In the genomic region with DNA sequence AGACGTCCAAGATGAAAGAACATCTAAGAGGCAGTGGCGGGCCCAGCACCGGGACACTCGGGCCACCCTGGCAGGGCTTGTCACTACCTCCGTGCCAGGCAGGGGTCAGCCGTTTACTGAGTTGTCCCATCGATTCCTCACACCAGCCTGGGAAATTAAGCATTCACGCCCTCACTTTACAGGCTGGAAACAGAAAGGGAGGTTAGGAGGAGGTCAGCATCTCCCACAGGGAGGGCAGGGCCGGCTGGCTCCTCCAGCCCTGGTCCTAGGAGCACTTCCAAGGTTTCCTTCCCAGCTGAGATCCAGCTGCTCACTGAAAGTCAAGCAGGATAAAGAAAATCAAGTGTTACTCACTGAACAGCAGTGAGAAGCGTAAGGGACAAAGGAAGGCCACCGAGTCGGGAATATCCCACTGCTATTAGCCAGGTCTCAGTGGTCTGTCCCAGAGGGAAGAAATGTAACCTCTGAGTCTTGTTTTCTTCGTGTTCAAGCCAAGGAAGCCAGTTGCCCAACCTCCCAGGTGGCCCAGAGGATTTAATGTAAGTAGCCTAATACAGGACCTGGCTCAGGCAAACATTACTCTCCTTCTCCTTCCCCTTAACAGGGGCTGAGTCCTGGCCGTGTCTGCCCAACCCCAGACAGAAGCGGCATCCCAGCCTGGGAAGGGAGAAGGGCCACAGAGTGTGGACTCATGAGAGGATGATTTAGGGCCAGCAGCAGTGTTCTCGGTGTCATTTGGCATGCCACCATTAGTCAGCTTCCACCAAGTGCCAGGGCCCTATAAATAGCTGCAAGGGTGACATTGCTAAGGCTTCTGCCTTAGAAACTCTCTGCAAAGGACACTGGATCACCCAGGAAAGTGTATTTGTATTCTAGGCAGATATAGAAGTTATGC, we compare ENCODE assay signal across 21 cellular contexts.
DNase-seq lines count a peak whose midpoint lies in the region; ATAC-seq, FAIRE-seq and TF ChIP-seq lines count a peak whose summit lies in the region.
"Had no signal": no experiment of that assay in that cellular context is flagged by ENCODE, and none has a peak within 500 bp of the region (broad histone marks: within the 10 kb centered on the region; RNA-seq: fewer than 3 reads in every experiment).

No MANE protein-coding gene starts in this region.

- intact Hi-C loops in gastrocnemius medialis (cut with DNase I; ENCODE audit: low total_unique reads): loop anchor here (1.0 to 5.0 kb wide), 3 partner anchors 19 to 203 kb away; partner anchors contain the start of gene GALNT2

- H2BK5ac ChIP-seq in H1 (ENCODE audit: low read depth, low read length): no peak overlapping the region

- H3K4ac ChIP-seq in H1 (replicated peaks; ENCODE audit: insufficient read length, low read depth, low read length): peak overlapping the region; percentile 54

- FAIRE-seq in H1 (lab: Jason Lieb, UNC) (no peak), D721Med (lab: Jason Lieb, UNC) (no peak)
- FAIRE-seq: A204.1, astrocyte, colon, endometrium, TTC549 had no signal

- peak overlapping the region; percentile 31 for H4K91ac ChIP-seq in H1 (replicated peaks; ENCODE audit: insufficient read length, low read length)

- H3K14ac ChIP-seq in H1 (ENCODE audit: insufficient read length): no peak overlapping the region

- H4K20me1 ChIP-seq in H1 (replicated peaks in 1 of 2; ENCODE audit: control insufficient read depth in 1 of 2, insufficient read depth in 2 of 2, low read length in 2 of 2): no peaks in the 10 kb centered on the region

- 87% methylated on average over 16 of the region's 16 CpGs; no CpG with 5 or more reads in 1 of the 2 experiments for WGBS in H1 (ENCODE audit: extremely low coverage in 1 of 2, insufficient coverage in 1 of 2, insufficient read length in 1 of 2, insufficient replicate concordance in 2 of 2, low coverage in 1 of 2, low lambda C conversion rate in 2 of 2, missing lambda C conversion rate in 1 of 2), 2 experiments

- H2BK120ac ChIP-seq in H1 (replicated peaks; ENCODE audit: low read depth, low read length): no peak overlapping the region

- POLR2A ChIA-PET in H1 (lab: Charles Lee; ENCODE audit: partially characterized antibody): no interaction called here

- H3K23me2 ChIP-seq in H1 (ENCODE audit: low read depth, low read length): no peaks in the 10 kb centered on the region

- no peak overlapping the region for H3K9ac ChIP-seq in H1 (replicated peaks in 1 of 4; ENCODE audit: extremely low read depth in 1 of 4, low read depth in 3 of 4, low read length in 3 of 4)

- H3K27ac ChIP-seq in H1 (ENCODE audit: low read depth, low read length): no peak overlapping the region
- H3K27ac ChIP-seq in gastrocnemius medialis: peak overlapping the region; percentile 86 to 96 (median 93)
- H3K27ac ChIP-seq: skin epidermis, upper lobe of left lung had no signal

- TF ChIP-seq POLR2A in H1 (IDR thresholded peaks at IDR 0.05; ENCODE audit: control extremely low read depth in 1 of 2, low read depth in 2 of 2, low read length in 2 of 2): no peak
- TF ChIP-seq POLR2A in gastrocnemius medialis (IDR thresholded peaks at IDR 0.05): peak; percentile 57 to 64

- TF ChIP-seq RAD21 in H1 (IDR thresholded peaks at IDR 0.05 in 1 of 2, conservative IDR thresholded peaks at IDR 0.05 in 1 of 2; ENCODE audit: low read depth in 2 of 2, low read length in 2 of 2): no peak

- H2BK15ac ChIP-seq in H1 (ENCODE audit: low read length): no peak overlapping the region

- H3K36me3 ChIP-seq in H1 (ENCODE audit: control insufficient read depth in 2 of 4, insufficient read depth in 4 of 4, low read length in 3 of 4): no peaks in the 10 kb centered on the region
- no peaks in the 10 kb centered on the region for H3K36me3 ChIP-seq in gastrocnemius medialis
- H3K36me3 ChIP-seq: upper lobe of left lung had no signal

- H4K8ac ChIP-seq in H1 (ENCODE audit: extremely low read depth, insufficient read depth, low read length): no peak overlapping the region; the same call in 1 of the 2 replicates

- TF ChIP-seq EP300 in H1 (IDR thresholded peaks at IDR 0.05; ENCODE audit: borderline replicate concordance in 1 of 2, low read depth in 2 of 2, low read length in 2 of 2): no peak

- no peak overlapping the region for H3K4me2 ChIP-seq in H1 (ENCODE audit: insufficient read depth in 1 of 2, low read depth in 2 of 2, low read length in 2 of 2)

- DNase-seq in A172 (ENCODE audit: low spot score) (peak; percentile 44), H1 (ENCODE audit: low read depth in 1 of 2, low spot score in 2 of 2) (no peak), medulla oblongata (ENCODE audit: extremely low spot score) (peak; percentile 70), gastrocnemius medialis (peak; percentile 88 to 93), D721Med (ENCODE audit: insufficient read length, low spot score) (no peak), foreskin melanocyte (no peak)
- DNase-seq: activated naive CD4-positive, alpha-beta T cell treated with anti-CD3 and anti-CD28 coated beads, Interleukin-2, amount 50 U/mL, for 16 hours; activated T-cell treated with anti-CD3 and anti-CD28 coated beads, Interleukin-2, amount 50 U/mL, for 72 hours; Caco-2; NCI-H1436; stimulated activated CD4-positive, alpha-beta T cell treated with anti-CD3 and anti-CD28 coated beads, Interleukin-2, amount 100 ng/mL, for 24 hours; stimulated activated naive CD4-positive, alpha-beta T cell treated with Interleukin-2 at 50 U/mL for 16 hours had no signal

- ATAC-seq in gastrocnemius medialis: peak; percentile 93 to 96
- no peak for ATAC-seq in HG03571 (IDR thresholded peaks at IDR 0.05; ENCODE audit: unreplicated experiment)
- no peak for ATAC-seq in GM19455 (IDR thresholded peaks at IDR 0.05; ENCODE audit: unreplicated experiment)
- ATAC-seq: activated T-cell treated with anti-CD3 and anti-CD28 coated beads, Interleukin-2, amount 50 U/mL, for 72 hours had no signal

- H3K23ac ChIP-seq in H1 (ENCODE audit: insufficient read length): no peak overlapping the region

- H3K4me3 ChIP-seq in H1 (ENCODE audit: extremely low read depth in 1 of 4, insufficient read depth in 2 of 4, low read depth in 3 of 4, low read length in 4 of 4) (no peak overlapping the region), gastrocnemius medialis (peak overlapping the region; percentile 3 to 35 (median 20))
- H3K4me3 ChIP-seq: skin epidermis, upper lobe of left lung had no signal

- H2BK20ac ChIP-seq in H1 (ENCODE audit: low read length): no peak overlapping the region

- no peaks in the 10 kb centered on the region for H3K79me1 ChIP-seq in H1 (ENCODE audit: low read depth, low read length)

- no peaks in the 10 kb centered on the region for H3K79me2 ChIP-seq in H1 (ENCODE audit: control insufficient read depth in 1 of 2, insufficient read depth in 2 of 2, low read length in 2 of 2)

- no peak overlapping the region for H4K5ac ChIP-seq in H1 (ENCODE audit: insufficient read length, low read depth, low read length)

- H3K18ac ChIP-seq in H1 (ENCODE audit: extremely low read depth, low read length): no peak overlapping the region

- no peak overlapping the region for H2AK5ac ChIP-seq in H1 (ENCODE audit: low read depth, low read length)

- no peak overlapping the region for H2AFZ ChIP-seq in H1 (ENCODE audit: low read length)

- no peak overlapping the region for H3K56ac ChIP-seq in H1 (replicated peaks; ENCODE audit: insufficient read length, low read depth, low read length)

- no peak overlapping the region for H2BK12ac ChIP-seq in H1 (ENCODE audit: low read depth, low read length)

- in situ Hi-C loops in gastrocnemius medialis (cut with MboI; ENCODE audit: low sequenced_read_pairs in 4 of 4): no loop called here

- CTCF ChIA-PET in H1 (lab: Charles Lee; ENCODE audit: partially characterized antibody): interaction anchor here (1.0 to 1.6 kb wide), 2 partner anchors 11 to 15 kb away, joined by 3 to 4 read pairs; no protein-coding TSS in a partner anchor

- H3K4me1 ChIP-seq in H1 (replicated peaks in 1 of 4; ENCODE audit: control insufficient read depth in 3 of 4, insufficient read depth in 4 of 4, low read length in 3 of 4) (peaks cover 2 to 9% (median 5%) of the 10 kb centered on the region in 4 experiments; a peak in 6 of 7 replicates), gastrocnemius medialis (peaks cover 43 to 46% of the 10 kb centered on the region in 2 donors)
- H3K4me1 ChIP-seq: Caco-2, upper lobe of left lung had no signal

- TF ChIP-seq CTCF in H1 (IDR thresholded peaks at IDR 0.05; ENCODE audit: control extremely low read depth in 1 of 3, insufficient read depth in 1 of 3, low read depth in 1 of 3, low read length in 3 of 3) (no peak), gastrocnemius medialis (IDR thresholded peaks at IDR 0.05 in 4 of 5, conservative IDR thresholded peaks at IDR 0.05 in 1 of 5) (no peak), D721Med (IDR thresholded peaks at IDR 0.05; ENCODE audit: insufficient read depth, missing control alignments) (no peak)

- H3K9me3 ChIP-seq in H1 (ENCODE audit: insufficient read depth in 2 of 2, low read depth in 1 of 2, low read length in 1 of 2) (0 out of 4 replicates have a peak, but pooled peaks cover 0 to 3% of the 10 kb centered on the region in 2 experiments), gastrocnemius medialis (no peaks in the 10 kb centered on the region)
- H3K9me3 ChIP-seq: Caco-2, upper lobe of left lung had no signal

- no peaks in the 10 kb centered on the region; a peak in 1 of 7 replicates for H3K27me3 ChIP-seq in H1 (replicated peaks in 1 of 4; ENCODE audit: control insufficient read depth in 3 of 4, extremely low read depth in 1 of 4, insufficient read depth in 3 of 4, low read length in 3 of 4)
- no peaks in the 10 kb centered on the region for H3K27me3 ChIP-seq in gastrocnemius medialis
- H3K27me3 ChIP-seq: upper lobe of left lung had no signal

TF ChIP-seq in H1, 55 proteins besides CTCF, POLR2A, EP300 and RAD21 (continues in another document):
- TF ChIP-seq PHF8 (conservative IDR thresholded peaks at IDR 0.05; ENCODE audit: low read depth, low read length) (no peak), SIN3A (conservative IDR thresholded peaks at IDR 0.05 in 1 of 2, IDR thresholded peaks at IDR 0.05 in 1 of 2; ENCODE audit: low read depth in 1 of 2, low read length in 2 of 2) (no peak), CHD1 (IDR thresholded peaks at IDR 0.05; ENCODE audit: low read depth, low read length) (no peak), NANOG (IDR thresholded peaks at IDR 0.05; ENCODE audit: insufficient read depth, low read depth, low read length, poor library complexity, severe bottlenecking) (no peak), TAF7 (optimal IDR thresholded peaks at IDR 0.05; ENCODE audit: borderline replicate concordance, low read depth, low read length) (no peak)
- TF ChIP-seq, protein P1, sequence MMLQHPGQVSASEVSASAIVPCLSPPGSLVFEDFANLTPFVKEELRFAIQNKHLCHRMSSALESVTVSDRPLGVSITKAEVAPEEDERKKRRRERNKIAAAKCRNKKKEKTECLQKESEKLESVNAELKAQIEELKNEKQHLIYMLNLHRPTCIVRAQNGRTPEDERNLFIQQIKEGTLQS (IDR thresholded peaks at IDR 0.05; ENCODE audit: insufficient read depth, low read depth, low read length): no peak

Comparison
In these comparisons a context has a peak if more than half of its experiments do, and no peak if none do; other contexts are left out.
1. DNase-seq: peak in A172 (single experiment), medulla oblongata (single experiment) and gastrocnemius medialis (2 of 2); none in H1 (0 of 2), D721Med (single experiment) and foreskin melanocyte (single experiment).
2. H3K4me3 ChIP-seq: peak in gastrocnemius medialis (4 of 4); none in H1 (0 of 4).
3. POLR2A ChIP-seq: peak in gastrocnemius medialis (2 of 2); none in H1 (0 of 2).
4. ATAC-seq: peak in gastrocnemius medialis (2 of 2); none in HG03571 (single experiment) and GM19455 (single experiment).